7 cellular contexts compared by ENCODE assay signal in the genomic region with DNA sequence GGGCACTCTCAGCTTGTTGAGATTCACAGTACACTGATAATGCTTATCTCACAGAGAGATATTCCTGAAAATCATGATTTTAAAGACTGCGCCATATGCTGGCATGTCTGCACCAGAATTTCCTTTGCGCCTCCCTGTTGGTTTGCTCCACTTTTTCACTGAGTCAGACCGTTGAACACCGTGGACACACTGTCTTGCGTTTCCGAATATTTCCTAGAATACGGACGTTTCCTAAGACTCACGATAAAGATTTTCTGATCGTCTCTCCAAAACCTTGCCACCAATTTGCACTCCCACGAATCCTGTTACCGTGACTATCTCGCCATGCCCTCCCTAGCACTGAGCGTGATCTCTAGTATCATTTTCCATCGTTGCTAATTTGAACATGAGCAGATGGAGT. TPM values are rescaled to one million over a fixed set of nuclear protein-coding genes. Genes with fewer than 3 reads are reported as not detected.
A peak's percentile ranks its signal among the peaks of the same experiment; 100 is the strongest.
DNase-seq lines count a peak whose midpoint lies in the region; ATAC-seq and TF ChIP-seq lines count a peak whose summit lies in the region.

No MANE protein-coding gene starts in this region.

- H3K27me3 ChIP-seq in H7 (ENCODE audit: control insufficient read depth, insufficient read depth, low read length) (peaks cover 26% of the 10 kb centered on the region), iPS-18a (ENCODE audit: control insufficient read depth, insufficient read depth, low read length) (peaks cover 39% of the 10 kb centered on the region), spleen (replicated peaks in 1 of 7) (peaks cover 0 to 28% (median 6%) of the 10 kb centered on the region in 7 donors)

- no peak for TF ChIP-seq CTCF in spleen (IDR thresholded peaks at IDR 0.05 in 8 of 11, conservative IDR thresholded peaks at IDR 0.05 in 3 of 11)

- WGBS in spleen, 5 donors = 33 to 39% (median 39%) methylated on average over 15 of the region's 15 CpGs

- peak overlapping the region; percentile 81 for H3K4me3 Mint-ChIP-seq in activated naive CD8-positive, alpha-beta T cell

- peaks cover 8% of the 10 kb centered on the region for H3K4me1 Mint-ChIP-seq in activated naive CD8-positive, alpha-beta T cell (ENCODE audit: low read depth)

- no peak overlapping the region for H3K27ac Mint-ChIP-seq in activated naive CD8-positive, alpha-beta T cell

- H3K4me1 ChIP-seq in iPS-18a (ENCODE audit: control insufficient read depth, low read depth, low read length) (no peaks in the 10 kb centered on the region), spleen (peaks cover 2 to 24% (median 15%) of the 10 kb centered on the region in 6 donors)

- intact Hi-C loops in spleen (cut with DNase I; ENCODE audit: low total_unique reads) = no loop called here

- ATAC-seq in GM18907 (IDR thresholded peaks at IDR 0.05; ENCODE audit: unreplicated experiment) = no peak
- ATAC-seq in HG03439 (IDR thresholded peaks at IDR 0.05; ENCODE audit: unreplicated experiment) = no peak

- H3K9me3 Mint-ChIP-seq in activated naive CD8-positive, alpha-beta T cell (ENCODE audit: low read depth) = no peaks in the 10 kb centered on the region

- DNase-seq in H7 (no peak), spleen (no peak), DMS 273 (lab: John Stamatoyannopoulos, UW; ENCODE audit: unreplicated experiment) (no peak)

- H3K9me3 ChIP-seq in iPS-18a (ENCODE audit: control insufficient read depth, low read depth, low read length) (no peaks in the 10 kb centered on the region), spleen (no peaks in the 10 kb centered on the region)

- no peaks in the 10 kb centered on the region for H3K36me3 Mint-ChIP-seq in activated naive CD8-positive, alpha-beta T cell

- peaks cover 5% of the 10 kb centered on the region for H3K27me3 Mint-ChIP-seq in activated naive CD8-positive, alpha-beta T cell

- no peak overlapping the region for H3K9ac ChIP-seq in iPS-18a (ENCODE audit: low read length)

- H3K36me3 ChIP-seq in H7 (replicated peaks; ENCODE audit: control insufficient read depth, insufficient read depth, low read length) (no peaks in the 10 kb centered on the region), iPS-18a (ENCODE audit: control insufficient read depth, low read depth, low read length) (no peaks in the 10 kb centered on the region), spleen (no peaks in the 10 kb centered on the region)

- H3K27ac ChIP-seq in iPS-18a (ENCODE audit: low read length) = no peak overlapping the region
- H3K27ac ChIP-seq in spleen = peak overlapping the region in 1 of 8 donors; percentile 87

- TF ChIP-seq POLR2A in spleen (IDR thresholded peaks at IDR 0.05) = no peak

- H3K4me3 ChIP-seq in H7 (ENCODE audit: insufficient read depth, low read depth, low read length) = peak overlapping the region; percentile 72
- H3K4me3 ChIP-seq in iPS-18a (ENCODE audit: low read length) = peak overlapping the region; percentile 74
- H3K4me3 ChIP-seq in spleen = peak overlapping the region; percentile 45 to 84 (median 69)

RNA-seq across cellular contexts. Expression of a gene that starts 0.5 kb away (rescaled TPM):
- 4.2 and 5.8 TPM in 2 replicates for total RNA-seq in H7 (2014; rRNA removed; shearing (Covaris generic))
- 10 to 100 TPM; 26.7 to 80.0 (median 51.5) TPM for total RNA-seq in spleen
- 10 to 100 TPM; 14.3 to 58.6 (median 15.5) TPM for polyA plus RNA-seq in spleen

RNA-seq across cellular contexts. Expression of a gene that starts 58.4 kb away (rescaled TPM):
- total RNA-seq in H7 (2014; rRNA removed; shearing (Covaris generic)) = 12.2 and 13.0 TPM in 2 replicates
- total RNA-seq in spleen = 10 to 100 TPM; 14.0 to 27.2 (median 16.3) TPM
- 1 to 10 TPM; 4.8 to 8.3 (median 6.1) TPM for polyA plus RNA-seq in spleen
